ENCODE assay signal across 20 cellular contexts in the genomic region with DNA sequence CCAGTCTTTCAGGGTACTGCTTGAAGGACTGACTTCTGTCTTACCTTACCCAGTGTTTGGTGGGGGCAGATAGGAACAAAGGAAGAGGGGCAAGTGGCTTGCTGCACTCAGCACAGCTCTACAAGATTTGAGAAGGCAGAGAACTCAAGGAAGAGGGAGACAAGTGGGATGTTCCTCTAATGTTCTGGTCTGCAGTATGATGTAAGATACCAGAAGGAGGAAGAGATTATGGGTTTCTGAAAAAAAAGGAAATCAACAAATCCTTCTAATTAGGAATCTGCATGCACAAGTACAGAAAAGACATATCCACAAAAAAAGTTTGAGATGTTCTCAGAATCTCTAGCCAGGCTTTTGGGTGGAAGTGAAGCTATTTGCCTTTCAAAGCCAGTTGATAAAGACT. TPM values are rescaled to one million over a fixed set of nuclear protein-coding genes. Genes with fewer than 3 reads are reported as not detected.
A peak's percentile ranks its signal among the peaks of the same experiment; 100 is the strongest.
DNase-seq lines count a peak whose midpoint lies in the region; ATAC-seq and TF ChIP-seq lines count a peak whose summit lies in the region.
"Had no signal": no experiment of that assay in that cellular context is flagged by ENCODE, and none has a peak within 500 bp of the region (broad histone marks: within the 10 kb centered on the region; RNA-seq: fewer than 3 reads in every experiment).

No MANE protein-coding gene starts in this region.

- no peak for DNase-seq in activated naive CD4-positive, alpha-beta T cell treated with anti-CD3 and anti-CD28 coated beads, Interleukin-2, amount 10 ng/mL, durations not matched to agents 7 days and 5 days
- DNase-seq in activated naive CD4-positive, alpha-beta T cell (lab: John Stamatoyannopoulos, UW) = no peak
- DNase-seq in KBM-7 = peak; percentile 79
- DNase-seq in activated naive CD8-positive, alpha-beta T cell treated with anti-CD3 and anti-CD28 coated beads, Interleukin-2, amount 10 ng/mL, durations not matched to agents 7 days and 5 days = no peak
- DNase-seq in stimulated activated naive B cell treated with anti-CD40 and anti-IgM and Interleukin-4, amounts not matched to agents 10 μg/mL and 1 μg/mL and 100 μg/mL, for 72 hours = no peak
- DNase-seq in DMS53 treated with DMSO at 0.1 percent for 48 hours (lab: John Stamatoyannopoulos, UW; ENCODE audit: unreplicated experiment) = no peak
- DNase-seq in DMS153 treated with DMSO at 0.1 percent for 48 hours (lab: John Stamatoyannopoulos, UW; ENCODE audit: unreplicated experiment) = no peak
- no peak for DNase-seq in tibial nerve (ENCODE audit: low spot score in 2 of 2)
- DNase-seq: activated naive CD4-positive, alpha-beta T cell treated with anti-CD3 and anti-CD28 coated beads for 36 hours; body of pancreas; COR-L47; cortex of kidney; GOT3; kidney; NCI-H187 treated with DMSO at 0.1 percent for 48 hours; NCI-H446 treated with DMSO at 0.1 percent for 48 hours; SHP77; thyroid gland had no signal

- peaks cover 45% of the 10 kb centered on the region for H3K4me1 Mint-ChIP-seq in activated naive CD4-positive, alpha-beta T cell treated with anti-CD3 and anti-CD28 coated beads, Interleukin-2, amount 10 ng/mL, durations not matched to agents 7 days and 5 days
- H3K4me1 Mint-ChIP-seq in activated naive CD8-positive, alpha-beta T cell treated with anti-CD3 and anti-CD28 coated beads, Interleukin-2, amount 10 ng/mL, durations not matched to agents 7 days and 5 days = peaks cover 51% of the 10 kb centered on the region
- H3K4me1 Mint-ChIP-seq in stimulated activated naive B cell treated with anti-CD40 and anti-IgM and Interleukin-4, amounts not matched to agents 10 μg/mL and 1 μg/mL and 100 μg/mL, for 72 hours = peaks cover 40 to 69% of the 10 kb centered on the region in 2 donors

- no peak for TF ChIP-seq EP300 in tibial nerve (IDR thresholded peaks at IDR 0.05)

- ATAC-seq in activated naive CD8-positive, alpha-beta T cell treated with anti-CD3 and anti-CD28 coated beads, Interleukin-2, amount 10 ng/mL, durations not matched to agents 7 days and 5 days (ENCODE audit: low read depth) = no peak
- no peak for ATAC-seq in stimulated activated naive B cell treated with anti-CD40 and anti-IgM and Interleukin-4, amounts not matched to agents 10 μg/mL and 1 μg/mL and 100 μg/mL, for 72 hours (replicated peaks)
- ATAC-seq: body of pancreas had no signal

- peaks cover 78% of the 10 kb centered on the region for H3K36me3 Mint-ChIP-seq in activated naive CD4-positive, alpha-beta T cell treated with anti-CD3 and anti-CD28 coated beads, Interleukin-2, amount 10 ng/mL, durations not matched to agents 7 days and 5 days
- H3K36me3 Mint-ChIP-seq in activated naive CD8-positive, alpha-beta T cell treated with anti-CD3 and anti-CD28 coated beads, Interleukin-2, amount 10 ng/mL, durations not matched to agents 7 days and 5 days = peaks cover 75% of the 10 kb centered on the region
- peaks cover 50 to 72% of the 10 kb centered on the region in 2 donors for H3K36me3 Mint-ChIP-seq in stimulated activated naive B cell treated with anti-CD40 and anti-IgM and Interleukin-4, amounts not matched to agents 10 μg/mL and 1 μg/mL and 100 μg/mL, for 72 hours

- in situ Hi-C loops in KBM-7 (cut with MboI; ENCODE audit: low pct_unique_long_range_greater_than_20kb, low sequenced_read_pairs) = no loop called here

- TF ChIP-seq CTCF in tibial nerve (IDR thresholded peaks at IDR 0.05) = no peak

- POLR2A ChIA-PET in activated naive CD8-positive, alpha-beta T cell treated with anti-CD3 and anti-CD28 coated beads, Interleukin-2, amount 10 ng/mL, durations not matched to agents 7 days and 5 days (lab: Charles Lee) = interaction anchor here (0.6 kb wide), 1 partner anchor 19 kb away, joined by 4 read pairs; no protein-coding TSS in a partner anchor

- H3K9me3 Mint-ChIP-seq in activated naive CD4-positive, alpha-beta T cell treated with anti-CD3 and anti-CD28 coated beads, Interleukin-2, amount 10 ng/mL, durations not matched to agents 7 days and 5 days = no peaks in the 10 kb centered on the region
- H3K9me3 Mint-ChIP-seq in activated naive CD8-positive, alpha-beta T cell treated with anti-CD3 and anti-CD28 coated beads, Interleukin-2, amount 10 ng/mL, durations not matched to agents 7 days and 5 days = peaks cover 1% of the 10 kb centered on the region
- H3K9me3 Mint-ChIP-seq in stimulated activated naive B cell treated with anti-CD40 and anti-IgM and Interleukin-4, amounts not matched to agents 10 μg/mL and 1 μg/mL and 100 μg/mL, for 72 hours = peaks cover 3 to 4% of the 10 kb centered on the region in 2 donors
- H3K9me3 Mint-ChIP-seq: activated naive CD4-positive, alpha-beta T cell treated with anti-CD3 and anti-CD28 coated beads for 36 hours had no signal

- no peak overlapping the region for H3K4me3 ChIP-seq in tibial nerve
- H3K4me3 ChIP-seq: body of pancreas, hepatocyte, thyroid gland had no signal

- no peak overlapping the region for H3K4me3 Mint-ChIP-seq in activated naive CD4-positive, alpha-beta T cell treated with anti-CD3 and anti-CD28 coated beads, Interleukin-2, amount 10 ng/mL, durations not matched to agents 7 days and 5 days
- no peak overlapping the region for H3K4me3 Mint-ChIP-seq in activated naive CD8-positive, alpha-beta T cell treated with anti-CD3 and anti-CD28 coated beads, Interleukin-2, amount 10 ng/mL, durations not matched to agents 7 days and 5 days
- H3K4me3 Mint-ChIP-seq in stimulated activated naive B cell treated with anti-CD40 and anti-IgM and Interleukin-4, amounts not matched to agents 10 μg/mL and 1 μg/mL and 100 μg/mL, for 72 hours = no peak overlapping the region
- H3K4me3 Mint-ChIP-seq: activated naive CD4-positive, alpha-beta T cell treated with anti-CD3 and anti-CD28 coated beads for 36 hours; T-helper 1 cell treated with Interleukin-12 subunit alpha and Interleukin-12 subunit beta and Interleukin-4 antibody, amounts not matched to agents 30 μg/mL and 1 μg/mL, for 36 hours had no signal

- peaks cover 0 to 19% (median 0%) of the 10 kb centered on the region in 4 donors for H3K4me1 ChIP-seq in tibial nerve
- H3K4me1 ChIP-seq: body of pancreas, thyroid gland had no signal

- H3K27ac Mint-ChIP-seq in activated naive CD4-positive, alpha-beta T cell treated with anti-CD3 and anti-CD28 coated beads, Interleukin-2, amount 10 ng/mL, durations not matched to agents 7 days and 5 days = peak overlapping the region; percentile 9
- H3K27ac Mint-ChIP-seq in activated naive CD8-positive, alpha-beta T cell treated with anti-CD3 and anti-CD28 coated beads, Interleukin-2, amount 10 ng/mL, durations not matched to agents 7 days and 5 days = peak overlapping the region; percentile 70
- H3K27ac Mint-ChIP-seq in stimulated activated naive B cell treated with anti-CD40 and anti-IgM and Interleukin-4, amounts not matched to agents 10 μg/mL and 1 μg/mL and 100 μg/mL, for 72 hours = peak overlapping the region; percentile 38
- H3K27ac Mint-ChIP-seq: T-helper 1 cell treated with Interleukin-12 subunit alpha and Interleukin-12 subunit beta and Interleukin-4 antibody, amounts not matched to agents 30 μg/mL and 1 μg/mL, for 36 hours had no signal

- H3K9me3 ChIP-seq in tibial nerve = peaks cover 0 to 13% (median 2%) of the 10 kb centered on the region in 4 donors
- H3K9me3 ChIP-seq: body of pancreas, thyroid gland had no signal

- CTCF ChIA-PET in activated naive CD4-positive, alpha-beta T cell treated with anti-CD3 and anti-CD28 coated beads, Interleukin-2, amount 10 ng/mL, durations not matched to agents 7 days and 5 days (lab: Charles Lee) = no interaction called here

- no peak overlapping the region for H3K27ac ChIP-seq in tibial nerve
- H3K27ac ChIP-seq: body of pancreas, hepatocyte, thyroid gland had no signal

- no peak for TF ChIP-seq POLR2A in tibial nerve (IDR thresholded peaks at IDR 0.05)

- peaks cover 0 to 55% (median 0%) of the 10 kb centered on the region in 3 donors for H3K36me3 ChIP-seq in tibial nerve

- H3K27me3 ChIP-seq in tibial nerve = no peaks in the 10 kb centered on the region
- H3K27me3 ChIP-seq: body of pancreas, hepatocyte, thyroid gland had no signal

- H3K27me3 Mint-ChIP-seq in activated naive CD4-positive, alpha-beta T cell treated with anti-CD3 and anti-CD28 coated beads, Interleukin-2, amount 10 ng/mL, durations not matched to agents 7 days and 5 days = no peaks in the 10 kb centered on the region
- no peaks in the 10 kb centered on the region for H3K27me3 Mint-ChIP-seq in activated naive CD8-positive, alpha-beta T cell treated with anti-CD3 and anti-CD28 coated beads, Interleukin-2, amount 10 ng/mL, durations not matched to agents 7 days and 5 days
- no peaks in the 10 kb centered on the region for H3K27me3 Mint-ChIP-seq in stimulated activated naive B cell treated with anti-CD40 and anti-IgM and Interleukin-4, amounts not matched to agents 10 μg/mL and 1 μg/mL and 100 μg/mL, for 72 hours

RNA-seq across cellular contexts. Expression of gene USP15, which starts 37.1 kb away (rescaled TPM):
- total RNA-seq in activated naive CD8-positive, alpha-beta T cell treated with anti-CD3 and anti-CD28 coated beads, Interleukin-2, amount 10 ng/mL, durations not matched to agents 7 days and 5 days = 100 to 1,000 TPM; 163 TPM
- total RNA-seq in tibial nerve = 10 to 100 TPM; 70.8 to 99.4 (median 77.9) TPM

Comparison
In these comparisons a context has a peak if more than half of its experiments do, and no peak if none do; other contexts are left out.
1. H3K27ac Mint-ChIP-seq: peak in every context shown above with its lines; median percentile 70 in activated naive CD8-positive, alpha-beta T cell treated with anti-CD3 and anti-CD28 coated beads, Interleukin-2, amount 10 ng/mL, durations not matched to agents 7 days and 5 days; 38 in stimulated activated naive B cell treated with anti-CD40 and anti-IgM and Interleukin-4, amounts not matched to agents 10 μg/mL and 1 μg/mL and 100 μg/mL, for 72 hours; 9 in activated naive CD4-positive, alpha-beta T cell treated with anti-CD3 and anti-CD28 coated beads, Interleukin-2, amount 10 ng/mL, durations not matched to agents 7 days and 5 days.